In the genomic region with DNA sequence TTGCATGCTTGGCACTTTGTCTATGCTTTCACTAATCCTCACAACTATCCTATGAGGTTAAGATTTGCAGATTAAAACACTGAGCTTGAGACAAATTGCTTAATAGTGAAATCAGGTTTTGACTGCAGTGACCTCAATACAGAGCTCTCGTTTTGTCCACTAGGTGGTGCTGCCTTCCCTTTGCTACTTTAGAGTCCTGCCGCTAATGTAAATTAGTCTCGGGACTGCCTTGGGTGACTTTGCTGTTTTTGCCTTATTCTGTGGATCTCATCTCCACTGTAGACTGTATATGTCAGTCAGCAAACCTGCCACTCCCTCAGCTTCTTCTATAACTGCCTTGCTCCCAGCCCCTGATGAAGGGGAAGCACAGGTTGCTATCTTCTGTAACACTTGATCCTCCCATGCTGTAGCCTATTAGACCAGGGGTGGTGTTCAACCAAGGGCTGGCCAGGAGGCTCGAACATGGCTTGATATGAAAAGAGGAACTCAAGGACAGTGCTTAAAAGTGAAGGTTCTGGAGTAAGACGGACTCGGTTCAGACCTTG, we compare ENCODE assay signal across 8 cellular contexts. TPM values are rescaled to one million over a fixed set of nuclear protein-coding genes. Genes with fewer than 3 reads are reported as not detected.
DNase-seq lines count a peak whose midpoint lies in the region; ATAC-seq, FAIRE-seq and TF ChIP-seq lines count a peak whose summit lies in the region.

No MANE protein-coding gene starts in this region.

- CTCF ChIA-PET in PC-9 (lab: Charles Lee) = interaction anchor here (0.7 to 3.8 kb wide), 12 partner anchors 9 to 1954 kb away, joined by 3 to 53 read pairs (median 4); no protein-coding TSS in a partner anchor

- H3K27me3 ChIP-seq in PC-9 (ENCODE audit: insufficient read depth, low read depth) (no peaks in the 10 kb centered on the region), parathyroid adenoma (ENCODE audit: control insufficient read depth, insufficient read depth, low read length) (no peaks in the 10 kb centered on the region)

- no peaks in the 10 kb centered on the region for H3K9me2 ChIP-seq in PC-9 (ENCODE audit: insufficient read depth)

- H3K4me3 ChIP-seq in PC-9 (no peak overlapping the region), parathyroid adenoma (ENCODE audit: low read depth, low read length) (no peak overlapping the region)

- H3K79me2 ChIP-seq in PC-9 (ENCODE audit: low read depth) = no peaks in the 10 kb centered on the region
- H3K79me2 ChIP-seq in parathyroid adenoma = no peaks in the 10 kb centered on the region

- no peaks in the 10 kb centered on the region for H3K36me3 ChIP-seq in PC-9 (ENCODE audit: low read depth)
- no peaks in the 10 kb centered on the region for H3K36me3 ChIP-seq in parathyroid adenoma (ENCODE audit: control insufficient read depth, insufficient read depth, low read length)

- intact Hi-C loops in PC-9 (cut with micrococcal nuclease; ENCODE audit: unreplicated experiment) = loop anchor here (1.0 kb wide), 1 partner anchor 173 kb away; no protein-coding TSS in a partner anchor

- no peaks in the 10 kb centered on the region for H3K9me3 ChIP-seq in PC-9 (ENCODE audit: insufficient read depth, low read depth)
- no peaks in the 10 kb centered on the region for H3K9me3 ChIP-seq in parathyroid adenoma (ENCODE audit: control insufficient read depth, low read length)

- H3K9ac ChIP-seq in parathyroid adenoma = no peak overlapping the region

- peak; percentile 93 for ATAC-seq in GM21528 (IDR thresholded peaks at IDR 0.05; ENCODE audit: low FRiP score, unreplicated experiment)

- no peak overlapping the region for H3K27ac ChIP-seq in PC-9
- no peak overlapping the region for H3K27ac ChIP-seq in parathyroid adenoma

- H3K4me2 ChIP-seq in PC-9 = peak overlapping the region; percentile 57
- peak overlapping the region; percentile 31 for H3K4me2 ChIP-seq in parathyroid adenoma (ENCODE audit: low read length)

- POLR2A ChIA-PET in PC-9 (lab: Charles Lee; ENCODE audit: unreplicated experiment) = interaction anchor here (0.6 kb wide), 1 partner anchor 47 kb away, joined by 3 read pairs; no protein-coding TSS in a partner anchor

- no peaks in the 10 kb centered on the region for H4K20me1 ChIP-seq in PC-9 (ENCODE audit: insufficient read depth)

- BruUV-seq in PC-9 (replicated peaks; lab: Mats Ljungman, UMichigan) = no TSS peak

- H3K4me1 ChIP-seq in PC-9 (replicated peaks; ENCODE audit: insufficient read depth) = 0 out of 2 replicates have a peak, but pooled peaks cover 4% of the 10 kb centered on the region
- H3K4me1 ChIP-seq in parathyroid adenoma = no peaks in the 10 kb centered on the region

- FAIRE-seq in HTR-8/SVneo (lab: Jason Lieb, UNC) = no peak
- no peak for FAIRE-seq in urothelium cell line (lab: Jason Lieb, UNC)

- no peaks in the 10 kb centered on the region for H3F3A ChIP-seq in PC-9 (ENCODE audit: insufficient read depth, low read depth)

- H2AFZ ChIP-seq in PC-9 = no peak overlapping the region
- H2AFZ ChIP-seq in parathyroid adenoma = no peak overlapping the region

- TF ChIP-seq CTCF in PC-9 (conservative IDR thresholded peaks at IDR 0.05) = peak; percentile 84
- peak; percentile 90 for TF ChIP-seq CTCF in parathyroid adenoma (IDR thresholded peaks at IDR 0.05)

- peak; percentile 67 for DNase-seq in EL
- peak; percentile 20 for DNase-seq in HTR-8/SVneo (ENCODE audit: insufficient read length, low spot score)
- DNase-seq in PC-9 = peak; percentile 36 to 53
- DNase-seq in activated effector memory CD4-positive, alpha-beta T cell treated with Interleukin-2 at 50 U/mL for 16 hours = peak; percentile 4
- peak; percentile 90 for DNase-seq in globus pallidus (ENCODE audit: low spot score)
- peak; percentile 71 for DNase-seq in urothelium cell line (ENCODE audit: low spot score)

RNA-seq across cellular contexts. Expression of gene ASB4, which starts 26.0 kb away (rescaled TPM):
- total RNA-seq in PC-9 (2021) = not detected in 2 replicates

Comparison
In these comparisons a context has a peak if more than half of its experiments do, and no peak if none do; other contexts are left out.
1. DNase-seq: peak in every context shown above with its lines; median percentile 90 in globus pallidus; 71 in urothelium cell line; 67 in EL; 44 in PC-9; 20 in HTR-8/SVneo; 4 in activated effector memory CD4-positive, alpha-beta T cell treated with Interleukin-2 at 50 U/mL for 16 hours.